Comparison of ENCODE assay signal across 24 cellular contexts in genomic region chr17:76195281-76196096, GRCh38. TPM values are rescaled to one million over a fixed set of nuclear protein-coding genes. Genes with fewer than 3 reads are reported as not detected.
DNase-seq lines count a peak whose midpoint lies in the region; ATAC-seq, FAIRE-seq and TF ChIP-seq lines count a peak whose summit lies in the region.
"Had no signal": no experiment of that assay in that cellular context is flagged by ENCODE, and none has a peak within 500 bp of the region (broad histone marks: within the 10 kb centered on the region; RNA-seq: fewer than 3 reads in every experiment).

No MANE protein-coding gene starts in this region.

- H3K23ac ChIP-seq in IMR-90 (ENCODE audit: low read depth, low read length) (no peak overlapping the region), H1 (ENCODE audit: insufficient read length) (no peak overlapping the region)

- no peak overlapping the region for H2BK5ac ChIP-seq in IMR-90 (ENCODE audit: low read depth, low read length, poor library complexity, severe bottlenecking)
- no peak overlapping the region for H2BK5ac ChIP-seq in H1 (ENCODE audit: low read depth, low read length)

- H3K4me2 ChIP-seq in IMR-90 (ENCODE audit: low read depth, low read length) (no peak overlapping the region), H1 (ENCODE audit: insufficient read depth in 1 of 2, low read depth in 2 of 2, low read length in 2 of 2) (no peak overlapping the region)
- H3K4me2 ChIP-seq: smooth muscle cell had no signal

- 70% methylated on average over 2 of the region's 12 CpGs; no CpG with 5 or more reads in 1 of the 2 experiments for WGBS in IMR-90 (ENCODE audit: extremely low coverage in 2 of 2, insufficient read length in 1 of 2), 2 experiments
- 89% methylated on average over 12 of the region's 12 CpGs; no CpG with 5 or more reads in 1 of the 2 experiments for WGBS in H1 (ENCODE audit: extremely low coverage in 1 of 2, insufficient coverage in 1 of 2, insufficient read length in 1 of 2, insufficient replicate concordance in 2 of 2, low coverage in 1 of 2, low lambda C conversion rate in 2 of 2, missing lambda C conversion rate in 1 of 2), 2 experiments

- H2AFZ ChIP-seq in IMR-90 (replicated peaks; ENCODE audit: low read length, poor library complexity) (no peak overlapping the region), H1 (ENCODE audit: low read length) (no peak overlapping the region)

- H3K4me3 ChIP-seq in IMR-90 (ENCODE audit: insufficient read depth, low read depth, low read length) = no peak overlapping the region
- H3K4me3 ChIP-seq in H1 (ENCODE audit: extremely low read depth in 1 of 4, insufficient read depth in 2 of 4, low read depth in 3 of 4, low read length in 4 of 4) = no peak overlapping the region
- H3K4me3 ChIP-seq: GM12878, smooth muscle cell, suprapubic skin had no signal

- no peaks in the 10 kb centered on the region for H4K20me1 ChIP-seq in IMR-90 (ENCODE audit: insufficient read depth, low read length)
- no peaks in the 10 kb centered on the region for H4K20me1 ChIP-seq in H1 (replicated peaks in 1 of 2; ENCODE audit: control insufficient read depth in 1 of 2, insufficient read depth in 2 of 2, low read length in 2 of 2)

- H3K36me3 ChIP-seq in IMR-90 (ENCODE audit: control insufficient read depth, insufficient read depth, low read length) = no peaks in the 10 kb centered on the region
- H3K36me3 ChIP-seq in H1 (ENCODE audit: control insufficient read depth in 2 of 4, insufficient read depth in 4 of 4, low read length in 3 of 4) = no peaks in the 10 kb centered on the region
- H3K36me3 ChIP-seq: suprapubic skin had no signal

- no peaks in the 10 kb centered on the region for H3K4me1 ChIP-seq in IMR-90 (ENCODE audit: control insufficient read depth, insufficient read depth, low read length)
- peaks cover 0 to 4% (median 1%) of the 10 kb centered on the region in 4 experiments; a peak in 4 of 7 replicates for H3K4me1 ChIP-seq in H1 (replicated peaks in 1 of 4; ENCODE audit: control insufficient read depth in 3 of 4, insufficient read depth in 4 of 4, low read length in 3 of 4)

- H3K14ac ChIP-seq in IMR-90 (replicated peaks; ENCODE audit: low read depth, low read length) = no peak overlapping the region
- H3K14ac ChIP-seq in H1 (ENCODE audit: insufficient read length) = no peak overlapping the region

- no peak for TF ChIP-seq EP300 in H1 (IDR thresholded peaks at IDR 0.05; ENCODE audit: borderline replicate concordance in 1 of 2, low read depth in 2 of 2, low read length in 2 of 2)

- peaks cover 71% of the 10 kb centered on the region for H3K4me1 Mint-ChIP-seq in activated CD8-positive, alpha-beta memory T cell treated with anti-CD3 and anti-CD28 coated beads, Interleukin-2, amount 10 ng/mL, durations not matched to agents 7 days and 5 days

- no peak overlapping the region for H3K9ac ChIP-seq in IMR-90 (ENCODE audit: low read depth, low read length)
- no peak overlapping the region for H3K9ac ChIP-seq in H1 (replicated peaks in 1 of 4; ENCODE audit: extremely low read depth in 1 of 4, low read depth in 3 of 4, low read length in 3 of 4)

- dilution Hi-C loops in IMR-90 (cut with HindIII; ENCODE audit: low sequenced_read_pairs, unreplicated experiment) = no loop called here

- peak overlapping the region; percentile 22 for H3K27ac Mint-ChIP-seq in activated CD8-positive, alpha-beta memory T cell treated with anti-CD3 and anti-CD28 coated beads, Interleukin-2, amount 10 ng/mL, durations not matched to agents 7 days and 5 days
- H3K27ac Mint-ChIP-seq: HFFc6 had no signal

- H3K9me3 ChIP-seq in IMR-90 (ENCODE audit: control insufficient read depth, insufficient read depth, low read length) (no peaks in the 10 kb centered on the region), H1 (ENCODE audit: insufficient read depth in 2 of 2, low read depth in 1 of 2, low read length in 1 of 2) (no peaks in the 10 kb centered on the region)
- H3K9me3 ChIP-seq: suprapubic skin had no signal

- DNase-seq in activated CD8-positive, alpha-beta memory T cell treated with anti-CD3 and anti-CD28 coated beads, Interleukin-2, amount 10 ng/mL, durations not matched to agents 7 days and 5 days = no peak
- no peak for DNase-seq in activated CD8-positive, alpha-beta memory T cell treated with anti-CD3 and anti-CD28 coated beads, Interleukin-2, amount 50 U/mL, for 48 hours
- DNase-seq in IMR-90 (no peak), H1 (ENCODE audit: low read depth in 1 of 2, low spot score in 2 of 2) (no peak), omental fat pad (ENCODE audit: low spot score) (no peak), Ammon's horn (ENCODE audit: low spot score) (no peak)
- DNase-seq: ACHN, amygdala, HFFc6, NCI-H146, occipital lobe, T-helper 9 cell, WERI-Rb-1 had no signal

- TF ChIP-seq POLR2A in IMR-90 (IDR thresholded peaks at IDR 0.05; ENCODE audit: low read depth, low read length) (no peak), H1 (IDR thresholded peaks at IDR 0.05; ENCODE audit: control extremely low read depth in 1 of 2, low read depth in 2 of 2, low read length in 2 of 2) (no peak)

- CTCF ChIA-PET in activated CD8-positive, alpha-beta memory T cell treated with anti-CD3 and anti-CD28 coated beads, Interleukin-2, amount 10 ng/mL, durations not matched to agents 7 days and 5 days (lab: Charles Lee) = interaction anchor here (0.7 to 2.6 kb wide), 5 partner anchors 11 to 84 kb away, joined by 3 to 8 read pairs (median 6); no protein-coding TSS in a partner anchor
- CTCF ChIA-PET in IMR-90 (lab: Yijun Ruan, JAX) = interaction anchor here (0.5 kb wide), 1 partner anchor 132 kb away, joined by 4 read pairs; no protein-coding TSS in a partner anchor
- CTCF ChIA-PET in H1 (lab: Charles Lee; ENCODE audit: partially characterized antibody) = interaction anchor here (0.6 to 2.2 kb wide), 7 partner anchors 12 to 84 kb away, joined by 3 to 8 read pairs (median 5); no protein-coding TSS in a partner anchor

- intact Hi-C loops in IMR-90 (cut with micrococcal nuclease) = no loop called here

- no peaks in the 10 kb centered on the region for H3K9me1 ChIP-seq in IMR-90 (ENCODE audit: insufficient read depth, low read length)

- H2BK12ac ChIP-seq in H1 (ENCODE audit: low read depth, low read length) = no peak overlapping the region

- no peaks in the 10 kb centered on the region; the same call in 1 of the 2 replicates for H3K27me3 ChIP-seq in IMR-90 (ENCODE audit: control insufficient read depth, insufficient read depth, low read length)
- H3K27me3 ChIP-seq in H1 (replicated peaks in 1 of 4; ENCODE audit: control insufficient read depth in 3 of 4, extremely low read depth in 1 of 4, insufficient read depth in 3 of 4, low read length in 3 of 4) = 0 out of 7 replicates have a peak, but pooled peaks cover 0 to 2% (median 0%) of the 10 kb centered on the region in 4 experiments
- H3K27me3 ChIP-seq: suprapubic skin had no signal

- H3K23me2 ChIP-seq in H1 (ENCODE audit: low read depth, low read length) = no peaks in the 10 kb centered on the region

- no peak overlapping the region for H3K56ac ChIP-seq in IMR-90 (ENCODE audit: extremely low read depth, insufficient read depth, low read length)
- H3K56ac ChIP-seq in H1 (replicated peaks; ENCODE audit: insufficient read length, low read depth, low read length) = no peak overlapping the region

- H3K18ac ChIP-seq in IMR-90 (ENCODE audit: low read depth, low read length) (no peak overlapping the region), H1 (ENCODE audit: extremely low read depth, low read length) (no peak overlapping the region)

- TF ChIP-seq RAD21 in IMR-90 (IDR thresholded peaks at IDR 0.05; ENCODE audit: low read length) (no peak), H1 (IDR thresholded peaks at IDR 0.05 in 1 of 2, conservative IDR thresholded peaks at IDR 0.05 in 1 of 2; ENCODE audit: low read depth in 2 of 2, low read length in 2 of 2) (no peak)

- no TSS peak for BruUV-seq in IMR-90 (replicated peaks; lab: Mats Ljungman, UMichigan)

- no peak overlapping the region for H3K4me3 Mint-ChIP-seq in activated CD8-positive, alpha-beta memory T cell treated with anti-CD3 and anti-CD28 coated beads, Interleukin-2, amount 10 ng/mL, durations not matched to agents 7 days and 5 days
- H3K4me3 Mint-ChIP-seq: HFFc6 had no signal

- POLR2A ChIA-PET in IMR-90 (lab: Charles Lee; ENCODE audit: unreplicated experiment) (no interaction called here), H1 (lab: Charles Lee; ENCODE audit: partially characterized antibody) (interaction anchor here (0.6 to 2.1 kb wide), 3 partner anchors 10 to 117 kb away, joined by 4 to 5 read pairs (median 5); no protein-coding TSS in a partner anchor)

- H4K5ac ChIP-seq in IMR-90 (ENCODE audit: low read depth, low read length) (no peak overlapping the region), H1 (ENCODE audit: insufficient read length, low read depth, low read length) (no peak overlapping the region)

- H2BK120ac ChIP-seq in IMR-90 (ENCODE audit: low read depth, low read length) (no peak overlapping the region), H1 (replicated peaks; ENCODE audit: low read depth, low read length) (no peak overlapping the region)

- H2BK20ac ChIP-seq in IMR-90 (ENCODE audit: low read depth, low read length) (no peak overlapping the region), H1 (ENCODE audit: low read length) (no peak overlapping the region)

- in situ Hi-C loops in IMR-90 (cut with MboI; ENCODE audit: low sequenced_read_pairs) = no loop called here

- no peaks in the 10 kb centered on the region for H3K79me1 ChIP-seq in IMR-90 (ENCODE audit: low read depth in 1 of 2, low read length in 2 of 2)
- H3K79me1 ChIP-seq in H1 (ENCODE audit: low read depth, low read length) = no peaks in the 10 kb centered on the region

- no peak overlapping the region for H2AK5ac ChIP-seq in IMR-90 (ENCODE audit: low read depth, low read length)
- no peak overlapping the region for H2AK5ac ChIP-seq in H1 (ENCODE audit: low read depth, low read length)

- H3K27me3 Mint-ChIP-seq in activated CD8-positive, alpha-beta memory T cell treated with anti-CD3 and anti-CD28 coated beads, Interleukin-2, amount 10 ng/mL, durations not matched to agents 7 days and 5 days = no peaks in the 10 kb centered on the region

- H3K36me3 Mint-ChIP-seq in activated CD8-positive, alpha-beta memory T cell treated with anti-CD3 and anti-CD28 coated beads, Interleukin-2, amount 10 ng/mL, durations not matched to agents 7 days and 5 days = peaks cover 67% of the 10 kb centered on the region

- H3K4ac ChIP-seq in IMR-90 (ENCODE audit: low read depth, low read length) (no peak overlapping the region), H1 (replicated peaks; ENCODE audit: insufficient read length, low read depth, low read length) (no peak overlapping the region)

- H3K27ac ChIP-seq in C4-2B (peak overlapping the region; percentile 69; the same call in 1 of the 2 replicates), IMR-90 (ENCODE audit: insufficient read depth, low read length) (no peak overlapping the region), H1 (ENCODE audit: low read depth, low read length) (no peak overlapping the region)
- H3K27ac ChIP-seq: suprapubic skin, WERI-Rb-1 had no signal

- H4K8ac ChIP-seq in IMR-90 (ENCODE audit: low read depth in 2 of 2, low read length in 2 of 2) (no peak overlapping the region), H1 (ENCODE audit: extremely low read depth, insufficient read depth, low read length) (no peak overlapping the region)

- no peaks in the 10 kb centered on the region for H3K79me2 ChIP-seq in H1 (ENCODE audit: control insufficient read depth in 1 of 2, insufficient read depth in 2 of 2, low read length in 2 of 2)

- H2BK15ac ChIP-seq in IMR-90 (ENCODE audit: low read depth, low read length) (no peak overlapping the region), H1 (ENCODE audit: low read length) (0 out of 2 replicates have a peak overlapping the region, but pooled peaks have one; percentile 21)

- no peaks in the 10 kb centered on the region for H3K9me3 Mint-ChIP-seq in activated CD8-positive, alpha-beta memory T cell treated with anti-CD3 and anti-CD28 coated beads, Interleukin-2, amount 10 ng/mL, durations not matched to agents 7 days and 5 days (ENCODE audit: low read depth)
- H3K9me3 Mint-ChIP-seq: HFFc6 had no signal

- FAIRE-seq in H1 (lab: Jason Lieb, UNC) = no peak
- FAIRE-seq: GM12878 had no signal

- no peak overlapping the region for H2AK9ac ChIP-seq in IMR-90 (replicated peaks; ENCODE audit: low read depth, low read length, poor library complexity)

- ATAC-seq in activated CD8-positive, alpha-beta memory T cell treated with anti-CD3 and anti-CD28 coated beads, Interleukin-2, amount 10 ng/mL, durations not matched to agents 7 days and 5 days = no peak
- ATAC-seq in IMR-90 (ENCODE audit: low read depth) (no peak), omental fat pad (ENCODE audit: low FRiP score) (no peak), HG02588 (IDR thresholded peaks at IDR 0.05; ENCODE audit: unreplicated experiment) (no peak)
- ATAC-seq: GM12878 had no signal

- H4K91ac ChIP-seq in IMR-90 (ENCODE audit: insufficient read depth, low read depth, low read length) (no peak overlapping the region), H1 (replicated peaks; ENCODE audit: insufficient read length, low read length) (no peak overlapping the region)

- TF ChIP-seq CTCF in C4-2B (conservative IDR thresholded peaks at IDR 0.05) = no peak
- TF ChIP-seq CTCF in IMR-90 (conservative IDR thresholded peaks at IDR 0.05; ENCODE audit: low read depth, low read length) = no peak
- no peak for TF ChIP-seq CTCF in H1 (IDR thresholded peaks at IDR 0.05; ENCODE audit: control extremely low read depth in 1 of 3, insufficient read depth in 1 of 3, low read depth in 1 of 3, low read length in 3 of 3)
- TF ChIP-seq CTCF in omental fat pad (IDR thresholded peaks at IDR 0.05) = no peak

RNA-seq across cellular contexts. Expression of gene RNF157, which starts 44.8 kb away (rescaled TPM):
- 100 to 1,000 TPM in 1 of 2 experiments, 10 to 100 TPM in 1; 73.0 to 148 TPM for total RNA-seq in activated CD8-positive, alpha-beta memory T cell treated with anti-CD3 and anti-CD28 coated beads, Interleukin-2, amount 10 ng/mL, durations not matched to agents 7 days and 5 days
- total RNA-seq in IMR-90 (2012; rRNA removed) (0.54 and 0.83 TPM in 2 replicates), omental fat pad (10 to 100 TPM in 3 of 4 donors, 1 to 10 TPM in 1; 8.4 to 23.5 (median 17.4) TPM)
- polyA plus RNA-seq in IMR-90 (2012; rRNA removed) (1.1 and 1.3 TPM in 2 replicates), H1 (2011; rRNA removed) (16.7 and 20.2 TPM in 2 replicates)
- polyA plus RNA-seq in IMR-90 (2012; cell fraction: cytosol; rRNA removed) = 0.56 and 0.93 TPM in 2 replicates
- polyA plus RNA-seq in IMR-90 (2012; cell fraction: nucleus; rRNA removed; ENCODE audit: low replicate concordance) = 0.74 and 1.1 TPM in 2 replicates
- total RNA-seq in H1 (2021; fragmentation: NEBNext Ultra II Directional; extraction: Animal tissue kit (Norgen Biotek cat#: 25700)) = 13.4 and 14.9 TPM in 2 replicates
- polyA plus RNA-seq in H1 (2011; cell fraction: cytosol; rRNA removed) = 15.2 TPM
- 17.4 TPM for polyA plus RNA-seq in H1 (2011; cell fraction: nucleus; rRNA removed)
- polyA plus RNA-seq in H1 (2012, experiment 1 of 2) = 13.0 to 30.8 TPM (median 18.2 TPM) in 4 replicates
- polyA plus RNA-seq in H1 (2012, experiment 2 of 2) = 10.9 TPM
- polyA plus RNA-seq in H1 (2013, experiment 1 of 2) = 9.3 TPM
- polyA plus RNA-seq in H1 (2013, experiment 2 of 2) = 9.7 TPM
- 27.8 and 31.8 TPM in 2 replicates for polyA minus RNA-seq in H1 (2011; rRNA and poly(A)+ RNA removed)
- polyA minus RNA-seq in H1 (2011; cell fraction: cytosol; rRNA and poly(A)+ RNA removed) = 16.3 TPM
- polyA minus RNA-seq in H1 (2011; cell fraction: nucleus; rRNA and poly(A)+ RNA removed) = 15.9 TPM

RNA-seq across cellular contexts. Expression of gene FOXJ1, which starts 54.4 kb away (rescaled TPM):
- under 1 TPM in 1 of 2 experiments, not detected in 1; 0.55 TPM for total RNA-seq in activated CD8-positive, alpha-beta memory T cell treated with anti-CD3 and anti-CD28 coated beads, Interleukin-2, amount 10 ng/mL, durations not matched to agents 7 days and 5 days
- total RNA-seq in IMR-90 (2012; rRNA removed) (not detected in 2 replicates), omental fat pad (under 1 TPM in 1 of 4 donors, not detected in 3; 0.46 TPM)
- polyA plus RNA-seq in IMR-90 (2012; rRNA removed) (0.05 TPM in 1 of 2 replicates, not detected in the other), H1 (2011; rRNA removed) (4.6 and 4.7 TPM in 2 replicates)
- 0.01 TPM in 1 of 2 replicates, not detected in the other for polyA plus RNA-seq in IMR-90 (2012; cell fraction: cytosol; rRNA removed)
- 0.03 TPM in 2 replicates for polyA plus RNA-seq in IMR-90 (2012; cell fraction: nucleus; rRNA removed; ENCODE audit: low replicate concordance)
- 4.9 and 5.4 TPM in 2 replicates for total RNA-seq in H1 (2021; fragmentation: NEBNext Ultra II Directional; extraction: Animal tissue kit (Norgen Biotek cat#: 25700))
- polyA plus RNA-seq in H1 (2011; cell fraction: cytosol; rRNA removed) = 3.7 TPM
- polyA plus RNA-seq in H1 (2011; cell fraction: nucleus; rRNA removed) = 3.7 TPM
- 3.2 to 6.3 TPM (median 4.8 TPM) in 4 replicates for polyA plus RNA-seq in H1 (2012, experiment 1 of 2)
- polyA plus RNA-seq in H1 (2012, experiment 2 of 2) = 4.5 TPM
- polyA plus RNA-seq in H1 (2013, experiment 1 of 2) = 5.4 TPM
- 5.7 TPM for polyA plus RNA-seq in H1 (2013, experiment 2 of 2)
- polyA minus RNA-seq in H1 (2011; rRNA and poly(A)+ RNA removed) = 1.3 TPM in 2 replicates
- polyA minus RNA-seq in H1 (2011; cell fraction: cytosol; rRNA and poly(A)+ RNA removed) = 3.4 TPM
- polyA minus RNA-seq in H1 (2011; cell fraction: nucleus; rRNA and poly(A)+ RNA removed) = 2.7 TPM
- total RNA-seq: Daoy, fibroblast of lung, GM12878, HFFc6, LHCN-M2, NCI-H460, OCI-LY7, smooth muscle cell had no signal
- polyA plus RNA-seq: BJ, fibroblast of lung, GM12878, smooth muscle cell had no signal
